11 cellular contexts compared by ENCODE assay signal in the genomic region with DNA sequence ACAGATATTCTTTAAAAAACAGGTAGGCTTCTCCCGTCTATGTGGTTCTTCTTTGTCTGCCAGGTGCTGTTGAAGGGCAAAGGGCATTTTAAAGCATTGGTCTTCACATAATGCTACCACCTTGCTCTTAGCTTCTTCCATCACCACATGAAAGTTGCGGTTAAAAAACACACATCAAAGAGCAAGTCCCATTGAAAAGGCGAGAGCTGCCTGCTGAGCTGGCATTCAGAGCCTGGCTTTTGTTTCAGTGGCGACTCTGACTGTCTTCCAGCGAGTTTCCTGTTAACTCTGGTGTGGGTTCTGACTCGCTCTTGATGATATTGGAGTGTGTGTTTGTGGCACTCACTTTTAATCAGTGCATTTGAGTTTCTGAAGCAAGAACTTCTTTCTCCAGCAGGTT.
DNase-seq lines count a peak whose midpoint lies in the region; ATAC-seq lines count a peak whose summit lies in the region.
"Had no signal": no experiment of that assay in that cellular context is flagged by ENCODE, and none has a peak within 500 bp of the region (broad histone marks: within the 10 kb centered on the region; RNA-seq: fewer than 3 reads in every experiment).

No MANE protein-coding gene starts in this region.

- H3K27ac Mint-ChIP-seq in activated naive CD8-positive, alpha-beta T cell treated with anti-CD3 and anti-CD28 coated beads, Interleukin-2, amount 50 U/mL, for 24 hours = no peak overlapping the region

- H3K36me3 Mint-ChIP-seq in activated naive CD8-positive, alpha-beta T cell treated with anti-CD3 and anti-CD28 coated beads, Interleukin-2, amount 50 U/mL, for 24 hours (ENCODE audit: low read depth) = no peaks in the 10 kb centered on the region

- H3K4me1 ChIP-seq in right cardiac atrium (ENCODE audit: control insufficient read depth, insufficient read depth, low read length) = no peaks in the 10 kb centered on the region
- H3K4me1 ChIP-seq: esophagus squamous epithelium had no signal

- WGBS in right cardiac atrium = 28% methylated on average over 6 of the region's 6 CpGs

- DNase-seq in COR-L47 (lab: John Stamatoyannopoulos, UW) = peak; percentile 31
- no peak for DNase-seq in activated naive CD8-positive, alpha-beta T cell treated with anti-CD3 and anti-CD28 coated beads, Interleukin-2, amount 50 U/mL, for 24 hours
- no peak for DNase-seq in GF-D8 (lab: John Stamatoyannopoulos, UW)
- DNase-seq in right cardiac atrium = no peak
- no peak for DNase-seq in cardiac septum (ENCODE audit: low spot score)
- DNase-seq: esophagus squamous epithelium, kidney glomerular epithelial cell had no signal

- no peak overlapping the region for H3K4me3 ChIP-seq in right cardiac atrium (ENCODE audit: low read length)
- H3K4me3 ChIP-seq: esophagus squamous epithelium had no signal

- ATAC-seq in GM18870 (IDR thresholded peaks at IDR 0.05; ENCODE audit: unreplicated experiment) = peak; percentile 29
- ATAC-seq in HG03520 (IDR thresholded peaks at IDR 0.05; ENCODE audit: unreplicated experiment) = peak; percentile 30
- ATAC-seq in activated naive CD8-positive, alpha-beta T cell treated with anti-CD3 and anti-CD28 coated beads, Interleukin-2, amount 50 U/mL, for 24 hours = peak; percentile 57
- ATAC-seq in right cardiac atrium = no peak
- ATAC-seq in HG03521 (IDR thresholded peaks at IDR 0.05; ENCODE audit: unreplicated experiment) = no peak

- H3K9me3 ChIP-seq in right cardiac atrium (ENCODE audit: control insufficient read depth, low read length) = no peaks in the 10 kb centered on the region
- H3K9me3 ChIP-seq: esophagus squamous epithelium had no signal

- no peak overlapping the region for H3K27ac ChIP-seq in right cardiac atrium (ENCODE audit: low read length)
- H3K27ac ChIP-seq: C4-2B, esophagus squamous epithelium had no signal

- no peaks in the 10 kb centered on the region for H3K27me3 Mint-ChIP-seq in activated naive CD8-positive, alpha-beta T cell treated with anti-CD3 and anti-CD28 coated beads, Interleukin-2, amount 50 U/mL, for 24 hours

- peaks cover 4% of the 10 kb centered on the region for H3K9me3 Mint-ChIP-seq in activated naive CD8-positive, alpha-beta T cell treated with anti-CD3 and anti-CD28 coated beads, Interleukin-2, amount 50 U/mL, for 24 hours

- H3K4me1 Mint-ChIP-seq in activated naive CD8-positive, alpha-beta T cell treated with anti-CD3 and anti-CD28 coated beads, Interleukin-2, amount 50 U/mL, for 24 hours = peaks cover 6% of the 10 kb centered on the region

- intact Hi-C loops in right cardiac atrium (cut with DNase I) = no loop called here
- intact Hi-C loops in cardiac septum (cut with DNase I) = no loop called here

- H3K4me3 Mint-ChIP-seq in activated naive CD8-positive, alpha-beta T cell treated with anti-CD3 and anti-CD28 coated beads, Interleukin-2, amount 50 U/mL, for 24 hours = no peak overlapping the region

- H3K27me3 ChIP-seq in right cardiac atrium (ENCODE audit: control insufficient read depth, insufficient read depth) = no peaks in the 10 kb centered on the region
- H3K27me3 ChIP-seq: esophagus squamous epithelium had no signal

Comparison
In these comparisons a context has a peak if more than half of its experiments do, and no peak if none do; other contexts are left out.
1. ATAC-seq: peak in GM18870 (single experiment), HG03520 (single experiment) and activated naive CD8-positive, alpha-beta T cell treated with anti-CD3 and anti-CD28 coated beads, Interleukin-2, amount 50 U/mL, for 24 hours (single experiment); none in right cardiac atrium (0 of 2) and HG03521 (single experiment).